1 cellular context compared by ENCODE assay signal in the genomic region with DNA sequence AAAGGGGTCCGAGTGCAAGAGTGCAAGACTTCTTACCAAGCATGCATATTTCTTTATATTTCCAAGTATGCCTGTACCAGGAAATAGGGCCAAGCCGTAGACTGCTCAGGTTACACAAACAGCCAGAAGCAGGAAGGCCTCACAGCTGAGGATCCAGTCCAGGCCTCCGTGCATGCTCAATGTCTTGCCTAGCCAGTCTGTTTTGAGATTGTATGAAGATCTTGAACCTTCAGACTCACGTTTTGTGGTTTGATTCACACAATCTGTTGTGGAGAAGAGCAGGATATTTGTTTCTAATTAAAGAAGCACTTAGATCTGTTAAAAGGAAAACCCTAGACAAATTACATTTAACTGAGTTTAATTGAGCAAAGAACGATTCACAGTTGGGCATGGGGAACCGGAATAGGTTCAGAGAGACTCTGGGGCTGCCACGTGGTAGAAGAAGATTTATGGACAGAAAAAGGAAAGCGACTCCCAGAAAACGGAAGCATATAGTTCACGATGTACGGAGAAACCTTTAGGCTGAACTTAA.
TF ChIP-seq lines count a peak whose summit lies in the region.

No MANE protein-coding gene starts in this region.

TF ChIP-seq in K562, 482 proteins besides CTCF, POLR2A, EP300 and RAD21 (continued from another document and continues in another):
- TF ChIP-seq, protein P1, sequence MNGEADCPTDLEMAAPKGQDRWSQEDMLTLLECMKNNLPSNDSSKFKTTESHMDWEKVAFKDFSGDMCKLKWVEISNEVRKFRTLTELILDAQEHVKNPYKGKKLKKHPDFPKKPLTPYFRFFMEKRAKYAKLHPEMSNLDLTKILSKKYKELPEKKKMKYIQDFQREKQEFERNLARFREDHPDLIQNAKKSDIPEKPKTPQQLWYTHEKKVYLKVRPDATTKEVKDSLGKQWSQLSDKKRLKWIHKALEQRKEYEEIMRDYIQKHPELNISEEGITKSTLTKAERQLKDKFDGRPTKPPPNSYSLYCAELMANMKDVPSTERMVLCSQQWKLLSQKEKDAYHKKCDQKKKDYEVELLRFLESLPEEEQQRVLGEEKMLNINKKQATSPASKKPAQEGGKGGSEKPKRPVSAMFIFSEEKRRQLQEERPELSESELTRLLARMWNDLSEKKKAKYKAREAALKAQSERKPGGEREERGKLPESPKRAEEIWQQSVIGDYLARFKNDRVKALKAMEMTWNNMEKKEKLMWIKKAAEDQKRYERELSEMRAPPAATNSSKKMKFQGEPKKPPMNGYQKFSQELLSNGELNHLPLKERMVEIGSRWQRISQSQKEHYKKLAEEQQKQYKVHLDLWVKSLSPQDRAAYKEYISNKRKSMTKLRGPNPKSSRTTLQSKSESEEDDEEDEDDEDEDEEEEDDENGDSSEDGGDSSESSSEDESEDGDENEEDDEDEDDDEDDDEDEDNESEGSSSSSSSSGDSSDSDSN (IDR thresholded peaks at IDR 0.05; ENCODE audit: borderline replicate concordance in 1 of 2, low read depth in 2 of 2, low read length in 2 of 2): 0 out of 4 replicates have a peak, but pooled peaks of 1 of the 2 experiments have one; percentile 29
- TF ChIP-seq, protein P2, sequence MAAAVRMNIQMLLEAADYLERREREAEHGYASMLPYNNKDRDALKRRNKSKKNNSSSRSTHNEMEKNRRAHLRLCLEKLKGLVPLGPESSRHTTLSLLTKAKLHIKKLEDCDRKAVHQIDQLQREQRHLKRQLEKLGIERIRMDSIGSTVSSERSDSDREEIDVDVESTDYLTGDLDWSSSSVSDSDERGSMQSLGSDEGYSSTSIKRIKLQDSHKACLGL (CRISPR knock-in tag; IDR thresholded peaks at IDR 0.05; ENCODE audit: borderline replicate concordance, poor library complexity, severe bottlenecking): no peak
- TF ChIP-seq, protein P3, sequence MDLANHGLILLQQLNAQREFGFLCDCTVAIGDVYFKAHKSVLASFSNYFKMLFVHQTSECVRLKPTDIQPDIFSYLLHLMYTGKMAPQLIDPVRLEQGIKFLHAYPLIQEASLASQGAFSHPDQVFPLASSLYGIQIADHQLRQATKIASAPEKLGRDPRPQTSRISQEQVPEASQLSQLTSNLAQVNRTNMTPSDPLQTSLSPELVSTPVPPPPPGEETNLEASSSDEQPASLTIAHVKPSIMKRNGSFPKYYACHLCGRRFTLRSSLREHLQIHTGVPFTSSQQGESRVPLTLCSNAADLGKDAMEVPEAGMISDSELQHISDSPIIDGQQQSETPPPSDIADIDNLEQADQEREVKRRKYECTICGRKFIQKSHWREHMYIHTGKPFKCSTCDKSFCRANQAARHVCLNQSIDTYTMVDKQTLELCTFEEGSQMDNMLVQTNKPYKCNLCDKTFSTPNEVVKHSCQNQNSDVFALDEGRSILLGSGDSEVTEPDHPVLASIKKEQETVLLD (IDR thresholded peaks at IDR 0.05): no peak
- TF ChIP-seq KLF6 (CRISPR knock-in tag; IDR thresholded peaks at IDR 0.05; ENCODE audit: borderline replicate concordance) (no peak), IRF2 (CRISPR knock-in tag; IDR thresholded peaks at IDR 0.05) (no peak), BHLHE40 (IDR thresholded peaks at IDR 0.05; ENCODE audit: low read length) (peak; percentile 35; the same call in 1 of the 2 replicates), ADNP (tag; IDR thresholded peaks at IDR 0.05) (no peak), ZNF551 (CRISPR knock-in tag; IDR thresholded peaks at IDR 0.05) (no peak), ELF1 (tag; IDR thresholded peaks at IDR 0.05) (peak; percentile 60), TEAD4 (IDR thresholded peaks at IDR 0.05; ENCODE audit: low read length) (peak; percentile 3; the same call in 1 of the 2 replicates), TEAD4 (CRISPR knock-in tag; IDR thresholded peaks at IDR 0.05; ENCODE audit: borderline replicate concordance) (no peak), KLF16 (IDR thresholded peaks at IDR 0.05) (no peak), RBM22 (IDR thresholded peaks at IDR 0.05; ENCODE audit: low read depth, low read length, poor library complexity, severe bottlenecking) (no peak), DMBX1 (CRISPR knock-in tag; IDR thresholded peaks at IDR 0.05; ENCODE audit: borderline replicate concordance) (0 out of 2 replicates have a peak, but pooled peaks have one; percentile 32), NR4A1 (CRISPR knock-in tag; IDR thresholded peaks at IDR 0.05) (no peak), NR4A1 (tag; IDR thresholded peaks at IDR 0.05) (no peak), DNMT1 (IDR thresholded peaks at IDR 0.05) (no peak), RBFOX2 (IDR thresholded peaks at IDR 0.05; ENCODE audit: low read depth, low read length) (no peak), NRF1 (conservative IDR thresholded peaks at IDR 0.05 in 1 of 2, IDR thresholded peaks at IDR 0.05 in 1 of 2) (peak; percentile 29 to 32; a peak in 3 of 4 replicates), GTF2E2 (tag; IDR thresholded peaks at IDR 0.05) (no peak), LEF1 (IDR thresholded peaks at IDR 0.05) (no peak), PHF21A (IDR thresholded peaks at IDR 0.05; ENCODE audit: borderline replicate concordance, low read depth) (no peak), ZC3H4 (CRISPR knock-in tag; IDR thresholded peaks at IDR 0.05; ENCODE audit: borderline replicate concordance) (no peak), CBFA2T3 (IDR thresholded peaks at IDR 0.05) (no peak; the same call in 1 of the 2 replicates), KDM5B (IDR thresholded peaks at IDR 0.05; ENCODE audit: insufficient replicate concordance, low read depth, low read length) (peak; percentile 49), SMARCA5 (IDR thresholded peaks at IDR 0.05) (no peak), ZNF12 (CRISPR knock-in tag; IDR thresholded peaks at IDR 0.05) (no peak), ZFP1 (CRISPR knock-in tag; IDR thresholded peaks at IDR 0.05) (no peak), GABPB1 (CRISPR knock-in tag; IDR thresholded peaks at IDR 0.05) (no peak)
- TF ChIP-seq, protein P4, sequence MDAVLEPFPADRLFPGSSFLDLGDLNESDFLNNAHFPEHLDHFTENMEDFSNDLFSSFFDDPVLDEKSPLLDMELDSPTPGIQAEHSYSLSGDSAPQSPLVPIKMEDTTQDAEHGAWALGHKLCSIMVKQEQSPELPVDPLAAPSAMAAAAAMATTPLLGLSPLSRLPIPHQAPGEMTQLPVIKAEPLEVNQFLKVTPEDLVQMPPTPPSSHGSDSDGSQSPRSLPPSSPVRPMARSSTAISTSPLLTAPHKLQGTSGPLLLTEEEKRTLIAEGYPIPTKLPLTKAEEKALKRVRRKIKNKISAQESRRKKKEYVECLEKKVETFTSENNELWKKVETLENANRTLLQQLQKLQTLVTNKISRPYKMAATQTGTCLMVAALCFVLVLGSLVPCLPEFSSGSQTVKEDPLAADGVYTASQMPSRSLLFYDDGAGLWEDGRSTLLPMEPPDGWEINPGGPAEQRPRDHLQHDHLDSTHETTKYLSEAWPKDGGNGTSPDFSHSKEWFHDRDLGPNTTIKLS (IDR thresholded peaks at IDR 0.05; ENCODE audit: borderline replicate concordance, low read depth): 0 out of 2 replicates have a peak, but pooled peaks have one; percentile 61
- TF ChIP-seq, protein P5, sequence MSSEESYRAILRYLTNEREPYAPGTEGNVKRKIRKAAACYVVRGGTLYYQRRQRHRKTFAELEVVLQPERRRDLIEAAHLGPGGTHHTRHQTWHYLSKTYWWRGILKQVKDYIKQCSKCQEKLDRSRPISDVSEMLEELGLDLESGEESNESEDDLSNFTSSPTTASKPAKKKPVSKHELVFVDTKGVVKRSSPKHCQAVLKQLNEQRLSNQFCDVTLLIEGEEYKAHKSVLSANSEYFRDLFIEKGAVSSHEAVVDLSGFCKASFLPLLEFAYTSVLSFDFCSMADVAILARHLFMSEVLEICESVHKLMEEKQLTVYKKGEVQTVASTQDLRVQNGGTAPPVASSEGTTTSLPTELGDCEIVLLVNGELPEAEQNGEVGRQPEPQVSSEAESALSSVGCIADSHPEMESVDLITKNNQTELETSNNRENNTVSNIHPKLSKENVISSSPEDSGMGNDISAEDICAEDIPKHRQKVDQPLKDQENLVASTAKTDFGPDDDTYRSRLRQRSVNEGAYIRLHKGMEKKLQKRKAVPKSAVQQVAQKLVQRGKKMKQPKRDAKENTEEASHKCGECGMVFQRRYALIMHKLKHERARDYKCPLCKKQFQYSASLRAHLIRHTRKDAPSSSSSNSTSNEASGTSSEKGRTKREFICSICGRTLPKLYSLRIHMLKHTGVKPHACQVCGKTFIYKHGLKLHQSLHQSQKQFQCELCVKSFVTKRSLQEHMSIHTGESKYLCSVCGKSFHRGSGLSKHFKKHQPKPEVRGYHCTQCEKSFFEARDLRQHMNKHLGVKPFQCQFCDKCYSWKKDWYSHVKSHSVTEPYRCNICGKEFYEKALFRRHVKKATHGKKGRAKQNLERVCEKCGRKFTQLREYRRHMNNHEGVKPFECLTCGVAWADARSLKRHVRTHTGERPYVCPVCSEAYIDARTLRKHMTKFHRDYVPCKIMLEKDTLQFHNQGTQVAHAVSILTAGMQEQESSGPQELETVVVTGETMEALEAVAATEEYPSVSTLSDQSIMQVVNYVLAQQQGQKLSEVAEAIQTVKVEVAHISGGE (CRISPR knock-in tag; IDR thresholded peaks at IDR 0.05): no peak
- TF ChIP-seq, protein P6, sequence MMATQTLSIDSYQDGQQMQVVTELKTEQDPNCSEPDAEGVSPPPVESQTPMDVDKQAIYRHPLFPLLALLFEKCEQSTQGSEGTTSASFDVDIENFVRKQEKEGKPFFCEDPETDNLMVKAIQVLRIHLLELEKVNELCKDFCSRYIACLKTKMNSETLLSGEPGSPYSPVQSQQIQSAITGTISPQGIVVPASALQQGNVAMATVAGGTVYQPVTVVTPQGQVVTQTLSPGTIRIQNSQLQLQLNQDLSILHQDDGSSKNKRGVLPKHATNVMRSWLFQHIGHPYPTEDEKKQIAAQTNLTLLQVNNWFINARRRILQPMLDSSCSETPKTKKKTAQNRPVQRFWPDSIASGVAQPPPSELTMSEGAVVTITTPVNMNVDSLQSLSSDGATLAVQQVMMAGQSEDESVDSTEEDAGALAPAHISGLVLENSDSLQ (IDR thresholded peaks at IDR 0.05): peak; percentile 84
- TF ChIP-seq, protein P7, sequence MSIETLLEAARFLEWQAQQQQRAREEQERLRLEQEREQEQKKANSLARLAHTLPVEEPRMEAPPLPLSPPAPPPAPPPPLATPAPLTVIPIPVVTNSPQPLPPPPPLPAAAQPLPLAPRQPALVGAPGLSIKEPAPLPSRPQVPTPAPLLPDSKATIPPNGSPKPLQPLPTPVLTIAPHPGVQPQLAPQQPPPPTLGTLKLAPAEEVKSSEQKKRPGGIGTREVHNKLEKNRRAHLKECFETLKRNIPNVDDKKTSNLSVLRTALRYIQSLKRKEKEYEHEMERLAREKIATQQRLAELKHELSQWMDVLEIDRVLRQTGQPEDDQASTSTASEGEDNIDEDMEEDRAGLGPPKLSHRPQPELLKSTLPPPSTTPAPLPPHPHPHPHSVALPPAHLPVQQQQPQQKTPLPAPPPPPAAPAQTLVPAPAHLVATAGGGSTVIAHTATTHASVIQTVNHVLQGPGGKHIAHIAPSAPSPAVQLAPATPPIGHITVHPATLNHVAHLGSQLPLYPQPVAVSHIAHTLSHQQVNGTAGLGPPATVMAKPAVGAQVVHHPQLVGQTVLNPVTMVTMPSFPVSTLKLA (conservative IDR thresholded peaks at IDR 0.05): peak; percentile 34 to 53; a peak in 2 of 4 replicates
- TF ChIP-seq, protein P8, sequence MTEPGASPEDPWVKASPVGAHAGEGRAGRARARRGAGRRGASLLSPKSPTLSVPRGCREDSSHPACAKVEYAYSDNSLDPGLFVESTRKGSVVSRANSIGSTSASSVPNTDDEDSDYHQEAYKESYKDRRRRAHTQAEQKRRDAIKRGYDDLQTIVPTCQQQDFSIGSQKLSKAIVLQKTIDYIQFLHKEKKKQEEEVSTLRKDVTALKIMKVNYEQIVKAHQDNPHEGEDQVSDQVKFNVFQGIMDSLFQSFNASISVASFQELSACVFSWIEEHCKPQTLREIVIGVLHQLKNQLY (CRISPR knock-in tag; conservative IDR thresholded peaks at IDR 0.05): no peak
